Comparison of ENCODE assay signal across 15 cellular contexts in genomic region chr1:166083887-166084286, GRCh38.
A peak's percentile ranks its signal among the peaks of the same experiment; 100 is the strongest.
DNase-seq lines count a peak whose midpoint lies in the region; ATAC-seq, FAIRE-seq and TF ChIP-seq lines count a peak whose summit lies in the region.
"Had no signal": no experiment of that assay in that cellular context is flagged by ENCODE, and none has a peak within 500 bp of the region (broad histone marks: within the 10 kb centered on the region; RNA-seq: fewer than 3 reads in every experiment).

No MANE protein-coding gene starts in this region.

- ATAC-seq in GM21423 (IDR thresholded peaks at IDR 0.05; ENCODE audit: unreplicated experiment) (peak; percentile 64), HG03095 (IDR thresholded peaks at IDR 0.05; ENCODE audit: unreplicated experiment) (peak; percentile 84), GM12878 (peak; percentile 78)
- ATAC-seq: A549 had no signal

- H3K36me3 Mint-ChIP-seq in nephron progenitor cell (ENCODE audit: low read depth): no peaks in the 10 kb centered on the region

- peaks cover 9% of the 10 kb centered on the region; the same call in 1 of the 2 replicates for H3K4me1 ChIP-seq in GM12878 (ENCODE audit: control insufficient read depth, insufficient read depth, low read length)
- H3K4me1 ChIP-seq: A549 had no signal

- H2AFZ ChIP-seq in GM12878 (ENCODE audit: control insufficient read depth, low read depth, low read length): no peak overlapping the region

- TF ChIP-seq RAD21 in GM12878 (IDR thresholded peaks at IDR 0.05; ENCODE audit: insufficient read depth, low read depth, low read length): no peak

- H3K27me3 Mint-ChIP-seq in nephron progenitor cell (ENCODE audit: low read depth, poor library complexity): peaks cover 11% of the 10 kb centered on the region

- no peaks in the 10 kb centered on the region for H4K20me1 ChIP-seq in GM12878 (ENCODE audit: control insufficient read depth, insufficient read depth)

- H3K4me2 ChIP-seq in GM12878 (ENCODE audit: control insufficient read depth, insufficient read depth): no peak overlapping the region
- H3K4me2 ChIP-seq: A549, KMS-11 had no signal

- no peaks in the 10 kb centered on the region for H3K79me2 ChIP-seq in GM12878 (ENCODE audit: control insufficient read depth, insufficient read depth, low read length)

- H3K9me3 Mint-ChIP-seq in nephron progenitor cell: no peaks in the 10 kb centered on the region

- no peak overlapping the region for H3K4me3 Mint-ChIP-seq in nephron progenitor cell

- TF ChIP-seq EP300 in GM12878 (IDR thresholded peaks at IDR 0.05; ENCODE audit: borderline replicate concordance in 1 of 2, control insufficient read depth in 1 of 2, low read depth in 2 of 2, low read length in 2 of 2): peak in 1 of 2 experiments; percentile 11; a peak in 1 of 4 replicates

- H3K9me3 ChIP-seq in GM12878 (replicated peaks; ENCODE audit: control insufficient read depth, insufficient read depth, low read length): no peaks in the 10 kb centered on the region; the same call in 2 of the 3 replicates
- H3K9me3 ChIP-seq: A549 had no signal

- H3K4me1 Mint-ChIP-seq in nephron progenitor cell: peaks cover 27% of the 10 kb centered on the region

- H3K4me3 ChIP-seq in GM12878: no peak overlapping the region
- H3K4me3 ChIP-seq: A549 had no signal

- no peak overlapping the region for H3K27ac ChIP-seq in GM12878 (ENCODE audit: control insufficient read depth, insufficient read depth)
- H3K27ac ChIP-seq: A549, KMS-11 had no signal

- CTCF ChIA-PET in GM12878 (lab: Yijun Ruan, JAX): interaction anchor here (0.6 to 1.2 kb wide), 3 partner anchors 86 to 159 kb away, joined by 3 to 4 read pairs (median 4); no protein-coding TSS in a partner anchor

- peak; percentile 30 for DNase-seq in activated CD4-positive, alpha-beta T cell treated with anti-CD3 and anti-CD28 coated beads for 48 hours
- no peak for DNase-seq in activated CD4-positive, alpha-beta T cell treated with anti-CD3 and anti-CD28 coated beads for 1 hour
- DNase-seq in GM12878 (ENCODE audit: low read depth, low spot score) (peak; percentile 60), NCI-H1105 treated with DMSO at 0.1 percent for 48 hours (lab: John Stamatoyannopoulos, UW) (no peak), nephron progenitor cell (no peak), GM20000 (ENCODE audit: low spot score) (no peak)
- DNase-seq: activated CD4-positive, alpha-beta T cell treated with anti-CD3 and anti-CD28 coated beads for 4 hours; GOT3; SIG-M5; stimulated activated CD8-positive, alpha-beta memory T cell treated with anti-CD3 and anti-CD28 coated beads, Interleukin-4, amount 100 ng/mL, for 48 hours had no signal

- TF ChIP-seq CTCF in GM12878 (IDR thresholded peaks at IDR 0.05 in 2 of 3, conservative IDR thresholded peaks at IDR 0.05 in 1 of 3; ENCODE audit: control insufficient read depth in 2 of 3, extremely low read depth in 1 of 3, insufficient read depth in 1 of 3, low read depth in 3 of 3, low read length in 3 of 3) (no peak), nephron progenitor cell (IDR thresholded peaks at IDR 0.05) (no peak), GM20000 (IDR thresholded peaks at IDR 0.05; ENCODE audit: extremely low read depth, missing control alignments) (no peak)

- in situ Hi-C loops in GM12878 (cut with MboI): no loop called here

- no peak overlapping the region for H3K9ac ChIP-seq in GM12878 (ENCODE audit: control insufficient read depth, insufficient read depth, low read length)
- H3K9ac ChIP-seq: KMS-11 had no signal

- H3K27ac Mint-ChIP-seq in nephron progenitor cell: no peak overlapping the region

- no peak for TF ChIP-seq POLR2A in GM12878 (IDR thresholded peaks at IDR 0.05; ENCODE audit: low read depth, low read length)

- H3K36me3 ChIP-seq in GM12878 (ENCODE audit: control insufficient read depth in 2 of 2, insufficient read depth in 2 of 2, low read length in 1 of 2): no peaks in the 10 kb centered on the region

- POLR2A ChIA-PET in GM12878 (lab: Charles Lee): interaction anchor here (0.5 to 0.7 kb wide), 3 partner anchors 86 to 290 kb away, joined by 3 to 4 read pairs (median 3); no protein-coding TSS in a partner anchor

- SMC1A ChIA-PET in GM12878 (lab: Charles Lee; ENCODE audit: uncharacterized antibody, unreplicated experiment): interaction anchor here (0.5 to 2.5 kb wide), 5 partner anchors 11 to 349 kb away, joined by 3 to 9 read pairs (median 3); no protein-coding TSS in a partner anchor

- no TSS peak for BruUV-seq in GM12878 (replicated peaks; lab: Mats Ljungman, UMichigan)

- 0% methylated on average over 2 of the region's 2 CpGs for WGBS in GM12878 (ENCODE audit: insufficient coverage, insufficient replicate concordance, low lambda C conversion rate, missing lambda C conversion rate)

- RAD21 ChIA-PET in GM12878 (lab: Charles Lee; ENCODE audit: unreplicated experiment): interaction anchor here (0.7 to 2.2 kb wide), 7 partner anchors 12 to 700 kb away, joined by 3 to 8 read pairs (median 4); no protein-coding TSS in a partner anchor

- intact Hi-C loops in GM12878 (cut with micrococcal nuclease; ENCODE audit: unreplicated experiment): loop anchor here (5.0 kb wide), 1 partner anchor 207 kb away; no protein-coding TSS in a partner anchor

- FAIRE-seq in GM12878 (lab: Jason Lieb, UNC): no peak
- FAIRE-seq: A549, endometrium had no signal

- no peaks in the 10 kb centered on the region for H3K27me3 ChIP-seq in GM12878 (replicated peaks in 1 of 2; ENCODE audit: control insufficient read depth in 2 of 2, insufficient read depth in 2 of 2, low read length in 1 of 2)

TF ChIP-seq in GM12878, 131 proteins besides CTCF, POLR2A, EP300 and RAD21 (continues in another document):
- TF ChIP-seq NKRF (conservative IDR thresholded peaks at IDR 0.05) (no peak), TBL1XR1 (IDR thresholded peaks at IDR 0.05; ENCODE audit: low read depth, low read length) (peak; percentile 41; the same call in 1 of the 2 replicates), IRF4 (IDR thresholded peaks at IDR 0.05; ENCODE audit: low read depth, low read length) (peak; percentile 72), ETV6 (conservative IDR thresholded peaks at IDR 0.05 in 1 of 2, IDR thresholded peaks at IDR 0.05 in 1 of 2; ENCODE audit: borderline replicate concordance in 1 of 2, low read depth in 1 of 2) (0 out of 4 replicates have a peak, but pooled peaks of 1 of the 2 experiments have one; percentile 9), BHLHE40 (IDR thresholded peaks at IDR 0.05; ENCODE audit: borderline replicate concordance in 1 of 2, low read depth in 2 of 2, low read length in 1 of 2) (0 out of 4 replicates have a peak, but pooled peaks of 1 of the 2 experiments have one; percentile 36), TCF3 (IDR thresholded peaks at IDR 0.05; ENCODE audit: borderline replicate concordance, insufficient read depth, low read depth, low read length) (no peak), ATF2 (IDR thresholded peaks at IDR 0.05; ENCODE audit: low read length) (peak; percentile 64), MEF2A (IDR thresholded peaks at IDR 0.05; ENCODE audit: insufficient read depth, low read depth, low read length) (0 out of 2 replicates have a peak, but pooled peaks have one; percentile 5), IKZF2 (IDR thresholded peaks at IDR 0.05) (peak; percentile 53 to 76), MLLT1 (IDR thresholded peaks at IDR 0.05) (peak; percentile 46; the same call in 1 of the 2 replicates), BCL11A (IDR thresholded peaks at IDR 0.05; ENCODE audit: low read depth, low read length) (peak; percentile 44; the same call in 1 of the 2 replicates), MTA2 (IDR thresholded peaks at IDR 0.05; ENCODE audit: low read depth) (peak; percentile 54), TCF7 (IDR thresholded peaks at IDR 0.05; ENCODE audit: borderline replicate concordance) (peak; percentile 76)

Comparison
In these comparisons a context has a peak if more than half of its experiments do, and no peak if none do; other contexts are left out.
1. DNase-seq: peak in activated CD4-positive, alpha-beta T cell treated with anti-CD3 and anti-CD28 coated beads for 48 hours (single experiment) and GM12878 (single experiment); none in activated CD4-positive, alpha-beta T cell treated with anti-CD3 and anti-CD28 coated beads for 1 hour (single experiment), NCI-H1105 treated with DMSO at 0.1 percent for 48 hours (single experiment), nephron progenitor cell (single experiment) and GM20000 (single experiment).
2. Peak in every context shown above with its lines, with median percentiles within 50 percentile points of each other: ATAC-seq.